In the genomic region with DNA sequence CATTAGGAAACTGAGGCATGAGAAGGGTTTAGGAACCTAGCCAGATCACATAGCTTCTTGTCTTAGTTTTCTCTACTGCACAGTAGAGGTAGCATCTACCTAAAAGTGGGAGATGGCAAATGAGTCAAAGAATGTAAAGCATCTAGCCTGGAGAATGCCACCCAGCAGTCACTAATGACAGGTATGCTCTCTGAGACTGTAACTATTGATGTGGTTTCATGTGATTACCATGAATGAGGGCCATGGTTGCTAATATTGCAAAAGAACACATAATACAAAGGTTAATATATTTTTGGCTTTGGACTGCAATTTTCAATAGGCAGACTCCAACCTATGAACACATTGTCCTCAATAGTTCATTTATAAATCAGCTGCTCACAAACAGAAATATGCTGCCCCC, we compare ENCODE assay signal across 17 cellular contexts.
A peak's percentile ranks its signal among the peaks of the same experiment; 100 is the strongest.
DNase-seq lines count a peak whose midpoint lies in the region; ATAC-seq, FAIRE-seq and TF ChIP-seq lines count a peak whose summit lies in the region.
"Had no signal": no experiment of that assay in that cellular context is flagged by ENCODE, and none has a peak within 500 bp of the region (broad histone marks: within the 10 kb centered on the region; RNA-seq: fewer than 3 reads in every experiment).

No MANE protein-coding gene starts in this region.

- TF ChIP-seq EP300 in HepG2 (IDR thresholded peaks at IDR 0.05; ENCODE audit: low read depth in 2 of 2, low read length in 2 of 2) (no peak), HepG2 (CRISPR knock-in tag; IDR thresholded peaks at IDR 0.05; ENCODE audit: borderline replicate concordance) (no peak)

- H4K20me1 ChIP-seq in HepG2 (ENCODE audit: insufficient read depth, low read length) (no peaks in the 10 kb centered on the region), mammary epithelial cell (ENCODE audit: insufficient read depth, low read length) (no peaks in the 10 kb centered on the region)

- H3K4me3 ChIP-seq in liver (ENCODE audit: low read depth in 1 of 3, low read length in 3 of 3) (no peak overlapping the region), HepG2 (replicated peaks in 1 of 3; ENCODE audit: insufficient read depth in 1 of 3, low read depth in 2 of 3, low read length in 3 of 3) (no peak overlapping the region), endodermal cell (ENCODE audit: low read length) (no peak overlapping the region), right lobe of liver (no peak overlapping the region), mammary epithelial cell (replicated peaks in 1 of 3; ENCODE audit: insufficient read depth in 1 of 3, low read depth in 2 of 3, low read length in 3 of 3) (no peak overlapping the region), pancreas (no peak overlapping the region)
- H3K4me3 ChIP-seq: GM23338 had no signal

- POLR2A ChIA-PET in HepG2 (lab: Yijun Ruan, JAX) = no interaction called here

- CTCF ChIA-PET in HepG2 (lab: Yijun Ruan, JAX; ENCODE audit: low intra/inter-chr PET ratio, low total read pairs) = no interaction called here
- CTCF ChIA-PET in mammary epithelial cell (lab: Charles Lee; ENCODE audit: low non-redundant PET) = no interaction called here

- BruUV-seq in HepG2 (replicated peaks; lab: Mats Ljungman, UMichigan) (no TSS peak), mammary epithelial cell (replicated peaks; lab: Mats Ljungman, UMichigan) (no TSS peak)

- H3K4me1 Mint-ChIP-seq in endodermal cell (peaks cover 53% of the 10 kb centered on the region), mesothelial cell of epicardium (peaks cover 11% of the 10 kb centered on the region)

- H3K9me3 Mint-ChIP-seq in endodermal cell = peaks cover 28% of the 10 kb centered on the region
- H3K9me3 Mint-ChIP-seq in mesothelial cell of epicardium = peaks cover 3% of the 10 kb centered on the region

- in situ Hi-C loops in HepG2 (cut with HindIII; ENCODE audit: extremely low pct_ligation_motif_present, low pct_unique_long_range_greater_than_20kb) (no loop called here), mammary epithelial cell (cut with MboI; ENCODE audit: low sequenced_read_pairs in 2 of 2) (no loop called here)

- DNase-seq in HepG2 (ENCODE audit: low spot score) = no peak
- no peak for DNase-seq in endodermal cell
- DNase-seq in right lobe of liver = no peak
- peak; percentile 62 for DNase-seq in urothelium cell line (ENCODE audit: low spot score)
- no peak for DNase-seq in mammary epithelial cell
- no peak for DNase-seq in pancreas
- DNase-seq in mesothelial cell of epicardium (ENCODE audit: low spot score in 2 of 2, unreplicated experiment in 2 of 2) = no peak
- DNase-seq: AML-193; C1 segment of cervical spinal cord; Calu3; CD4-positive, alpha-beta T cell; DMS 273 treated with DMSO at 0.1 percent for 48 hours; H7 had no signal

- H3K27me3 Mint-ChIP-seq in endodermal cell (ENCODE audit: insufficient read depth) (peaks cover 2% of the 10 kb centered on the region), mesothelial cell of epicardium (ENCODE audit: low read depth) (no peaks in the 10 kb centered on the region)
- H3K27me3 Mint-ChIP-seq: CD4-positive, alpha-beta T cell had no signal

- H3K27ac Mint-ChIP-seq in endodermal cell = peak overlapping the region; percentile 83
- no peak overlapping the region for H3K27ac Mint-ChIP-seq in mesothelial cell of epicardium
- H3K27ac Mint-ChIP-seq: CD4-positive, alpha-beta T cell; GM23338 had no signal

- peak overlapping the region in 1 of 2 donors; percentile 46 for H3K27ac ChIP-seq in liver (ENCODE audit: low read depth in 1 of 2, low read length in 2 of 2)
- no peak overlapping the region for H3K27ac ChIP-seq in HepG2 (ENCODE audit: extremely low read length, insufficient read depth, low read length)
- H3K27ac ChIP-seq in endodermal cell (ENCODE audit: low read depth, low read length) = no peak overlapping the region
- no peak overlapping the region for H3K27ac ChIP-seq in right lobe of liver
- H3K27ac ChIP-seq in mammary epithelial cell (ENCODE audit: insufficient read depth, low read depth, low read length) = no peak overlapping the region
- H3K27ac ChIP-seq in pancreas = no peak overlapping the region
- H3K27ac ChIP-seq: 22Rv1 had no signal

- H3K9ac ChIP-seq in liver (ENCODE audit: low read depth in 1 of 2, low read length in 2 of 2) = no peak overlapping the region
- H3K9ac ChIP-seq in HepG2 (ENCODE audit: insufficient read depth, low read depth, low read length) = no peak overlapping the region
- no peak overlapping the region for H3K9ac ChIP-seq in endodermal cell (ENCODE audit: extremely low read depth, low read length, poor library complexity, severe bottlenecking)
- no peak overlapping the region for H3K9ac ChIP-seq in mammary epithelial cell (ENCODE audit: insufficient read depth, low read length)

- TF ChIP-seq POLR2A in HepG2 (IDR thresholded peaks at IDR 0.05; ENCODE audit: insufficient read depth in 1 of 2, low read depth in 2 of 2, low read length in 2 of 2) = no peak
- no peak for TF ChIP-seq POLR2A in right lobe of liver (IDR thresholded peaks at IDR 0.05)

- ATAC-seq in HepG2 = no peak
- ATAC-seq in right lobe of liver = peak; percentile 36 to 65 (median 57)
- no peak for ATAC-seq in pancreas
- ATAC-seq: GM23338 had no signal

- H3K36me3 Mint-ChIP-seq in endodermal cell (ENCODE audit: low read depth) (peaks cover 15% of the 10 kb centered on the region), mesothelial cell of epicardium (no peaks in the 10 kb centered on the region)

- H3K9me3 ChIP-seq in liver (ENCODE audit: control insufficient read depth in 4 of 4, low read length in 3 of 4) = no peaks in the 10 kb centered on the region
- H3K9me3 ChIP-seq in HepG2 (ENCODE audit: low read length) = no peaks in the 10 kb centered on the region
- peaks cover 20% of the 10 kb centered on the region for H3K9me3 ChIP-seq in endodermal cell (ENCODE audit: control insufficient read depth, low read length)
- H3K9me3 ChIP-seq in right lobe of liver = no peaks in the 10 kb centered on the region
- H3K9me3 ChIP-seq in mammary epithelial cell (replicated peaks; ENCODE audit: insufficient read depth, low read length) = no peaks in the 10 kb centered on the region
- no peaks in the 10 kb centered on the region for H3K9me3 ChIP-seq in pancreas

- intact Hi-C loops in HepG2 (cut with micrococcal nuclease; ENCODE audit: unreplicated experiment) (no loop called here), right lobe of liver (cut with DNase I) (no loop called here), mammary epithelial cell (cut with micrococcal nuclease) (no loop called here), pancreas (cut with DNase I) (no loop called here)

- no peaks in the 10 kb centered on the region for H3K27me3 ChIP-seq in liver (ENCODE audit: control insufficient read depth in 4 of 4, insufficient read depth in 4 of 4, low read length in 3 of 4)
- H3K27me3 ChIP-seq in HepG2 (ENCODE audit: control insufficient read depth in 1 of 2, insufficient read depth in 2 of 2, low read length in 2 of 2) = no peaks in the 10 kb centered on the region; a peak in 1 of 5 replicates
- no peaks in the 10 kb centered on the region for H3K27me3 ChIP-seq in endodermal cell (ENCODE audit: control insufficient read depth, insufficient read depth, low read length, poor library complexity, severe bottlenecking)
- H3K27me3 ChIP-seq in right lobe of liver = no peaks in the 10 kb centered on the region
- no peaks in the 10 kb centered on the region for H3K27me3 ChIP-seq in mammary epithelial cell (ENCODE audit: insufficient read depth, low read length)
- H3K27me3 ChIP-seq in pancreas = no peaks in the 10 kb centered on the region

- TF ChIP-seq RAD21 in liver (IDR thresholded peaks at IDR 0.05) = no peak
- TF ChIP-seq RAD21 in HepG2 (CRISPR knock-in tag; IDR thresholded peaks at IDR 0.05) = no peak

- no peak overlapping the region for H3K4me2 ChIP-seq in HepG2 (ENCODE audit: low read depth, low read length)
- no peak overlapping the region for H3K4me2 ChIP-seq in mammary epithelial cell (ENCODE audit: insufficient read depth, low read depth, low read length)
- H3K4me2 ChIP-seq: GM23338 had no signal

- H3K4me3 Mint-ChIP-seq in endodermal cell (no peak overlapping the region), mesothelial cell of epicardium (no peak overlapping the region)
- H3K4me3 Mint-ChIP-seq: CD4-positive, alpha-beta T cell; GM23338 had no signal

- no peak for FAIRE-seq in HepG2 (lab: Jason Lieb, UNC)
- FAIRE-seq in urothelium cell line (lab: Jason Lieb, UNC) = no peak
- no peak for FAIRE-seq in pancreas (lab: Jason Lieb, UNC)
- FAIRE-seq: GM12891 had no signal

- no peak overlapping the region for H2AFZ ChIP-seq in HepG2 (ENCODE audit: low read length)
- H2AFZ ChIP-seq in mammary epithelial cell (ENCODE audit: low read depth, low read length) = no peak overlapping the region
- H2AFZ ChIP-seq: GM23338 had no signal

- H3K79me2 ChIP-seq in HepG2 (ENCODE audit: insufficient read depth, low read length) (no peaks in the 10 kb centered on the region), mammary epithelial cell (ENCODE audit: insufficient read depth, low read length) (no peaks in the 10 kb centered on the region)

- H3K36me3 ChIP-seq in liver (ENCODE audit: control insufficient read depth in 4 of 4, insufficient read depth in 3 of 4, low read depth in 1 of 4, low read length in 3 of 4) (no peaks in the 10 kb centered on the region), HepG2 (replicated peaks in 1 of 2; ENCODE audit: control insufficient read depth in 1 of 2, insufficient read depth in 2 of 2, low read length in 2 of 2) (no peaks in the 10 kb centered on the region), endodermal cell (ENCODE audit: control insufficient read depth, insufficient read depth, low read length) (no peaks in the 10 kb centered on the region), right lobe of liver (no peaks in the 10 kb centered on the region), mammary epithelial cell (ENCODE audit: insufficient read depth, low read length) (no peaks in the 10 kb centered on the region), pancreas (no peaks in the 10 kb centered on the region)

- no peak for TF ChIP-seq CTCF in liver (IDR thresholded peaks at IDR 0.05; ENCODE audit: low read depth, low read length, missing input control)
- TF ChIP-seq CTCF in HepG2 (CRISPR knock-in tag; IDR thresholded peaks at IDR 0.05) = no peak
- TF ChIP-seq CTCF in endodermal cell (conservative IDR thresholded peaks at IDR 0.05) = no peak
- no peak for TF ChIP-seq CTCF in right lobe of liver (IDR thresholded peaks at IDR 0.05)
- no peak for TF ChIP-seq CTCF in mammary epithelial cell (conservative IDR thresholded peaks at IDR 0.05 in 1 of 2, IDR thresholded peaks at IDR 0.05 in 1 of 2; ENCODE audit: extremely low read depth in 1 of 2, insufficient read depth in 1 of 2, low read depth in 1 of 2, low read length in 2 of 2)
- no peak for TF ChIP-seq CTCF in pancreas (IDR thresholded peaks at IDR 0.05)
- TF ChIP-seq CTCF in mesothelial cell of epicardium (IDR thresholded peaks at IDR 0.05; ENCODE audit: unreplicated experiment) = no peak

- H3K4me1 ChIP-seq in liver (ENCODE audit: control insufficient read depth in 4 of 4, insufficient read depth in 4 of 4, low read length in 3 of 4) = peaks cover 3 to 41% (median 21%) of the 10 kb centered on the region in 4 donors
- H3K4me1 ChIP-seq in HepG2 (ENCODE audit: insufficient read depth, low read length) = peaks cover 8% of the 10 kb centered on the region; the same call in 1 of the 2 replicates
- H3K4me1 ChIP-seq in endodermal cell (ENCODE audit: control insufficient read depth, insufficient read depth, low read length) = peaks cover 13% of the 10 kb centered on the region
- H3K4me1 ChIP-seq in right lobe of liver = peaks cover 0 to 9% (median 4%) of the 10 kb centered on the region in 4 donors
- peaks cover 21% of the 10 kb centered on the region for H3K4me1 ChIP-seq in mammary epithelial cell (ENCODE audit: insufficient read depth, low read length)
- no peaks in the 10 kb centered on the region for H3K4me1 ChIP-seq in pancreas

- dilution Hi-C loops in mammary epithelial cell (cut with HindIII; ENCODE audit: low sequenced_read_pairs) = no loop called here

Comparison
In these comparisons a context has a peak if more than half of its experiments do, and no peak if none do; other contexts are left out.
1. ATAC-seq: peak in right lobe of liver (4 of 4); none in HepG2 (single experiment) and pancreas (0 of 4).